ENCODE assay signal across 26 cellular contexts in genomic region chr3:190641564-190641963, GRCh38.
DNase-seq lines count a peak whose midpoint lies in the region; ATAC-seq, FAIRE-seq and TF ChIP-seq lines count a peak whose summit lies in the region.
"Had no signal": no experiment of that assay in that cellular context is flagged by ENCODE, and none has a peak within 500 bp of the region (broad histone marks: within the 10 kb centered on the region; RNA-seq: fewer than 3 reads in every experiment).

No MANE protein-coding gene starts in this region.

- H3K9me3 Mint-ChIP-seq in progenitor cell of endocrine pancreas (ENCODE audit: low read depth): peaks cover 3% of the 10 kb centered on the region
- no peaks in the 10 kb centered on the region for H3K9me3 Mint-ChIP-seq in WTC11
- H3K9me3 Mint-ChIP-seq in stimulated activated naive CD8-positive, alpha-beta T cell treated with anti-CD3 and anti-CD28 coated beads, Interleukin-15, amount 100 ng/mL, for 72 hours: no peaks in the 10 kb centered on the region
- H3K9me3 Mint-ChIP-seq: CD14-positive monocyte; CD4-positive, alpha-beta memory T cell; CD4-positive, CD25-positive, alpha-beta regulatory T cell had no signal

- H4K20me1 ChIP-seq in HepG2 (ENCODE audit: insufficient read depth, low read length): no peaks in the 10 kb centered on the region
- H4K20me1 ChIP-seq: BLaER1 had no signal

- no peak overlapping the region for H3K4me2 ChIP-seq in HepG2 (ENCODE audit: low read depth, low read length)
- H3K4me2 ChIP-seq: BLaER1 had no signal

- no peak for TF ChIP-seq EP300 in HepG2 (IDR thresholded peaks at IDR 0.05; ENCODE audit: low read depth in 2 of 2, low read length in 2 of 2)
- no peak for TF ChIP-seq EP300 in HepG2 (CRISPR knock-in tag; IDR thresholded peaks at IDR 0.05; ENCODE audit: borderline replicate concordance)

- H3K27me3 Mint-ChIP-seq in progenitor cell of endocrine pancreas (no peaks in the 10 kb centered on the region), WTC11 (ENCODE audit: low read depth) (no peaks in the 10 kb centered on the region)
- no peaks in the 10 kb centered on the region for H3K27me3 Mint-ChIP-seq in stimulated activated naive CD8-positive, alpha-beta T cell treated with anti-CD3 and anti-CD28 coated beads, Interleukin-15, amount 100 ng/mL, for 72 hours
- H3K27me3 Mint-ChIP-seq: CD4-positive, alpha-beta memory T cell; CD4-positive, CD25-positive, alpha-beta regulatory T cell; CD8-positive, alpha-beta memory T cell had no signal

- H3K27me3 ChIP-seq in HepG2 (ENCODE audit: control insufficient read depth in 1 of 2, insufficient read depth in 2 of 2, low read length in 2 of 2) (no peaks in the 10 kb centered on the region), right lobe of liver (no peaks in the 10 kb centered on the region)
- H3K27me3 ChIP-seq: BE2C, BLaER1 had no signal

- no peak overlapping the region for H2AFZ ChIP-seq in HepG2 (ENCODE audit: low read length)

- no peak overlapping the region for H3K4me3 Mint-ChIP-seq in progenitor cell of endocrine pancreas (ENCODE audit: low read depth)
- no peak overlapping the region for H3K4me3 Mint-ChIP-seq in WTC11
- no peak overlapping the region for H3K4me3 Mint-ChIP-seq in stimulated activated naive CD8-positive, alpha-beta T cell treated with anti-CD3 and anti-CD28 coated beads, Interleukin-15, amount 100 ng/mL, for 72 hours
- H3K4me3 Mint-ChIP-seq: CD14-positive monocyte; CD4-positive, alpha-beta memory T cell; CD4-positive, CD25-positive, alpha-beta regulatory T cell; CD8-positive, alpha-beta memory T cell had no signal

- WGBS in HepG2 (ENCODE audit: low lambda C conversion rate): 89% methylated on average over 3 of the region's 3 CpGs
- 26% methylated on average over 3 of the region's 3 CpGs for WGBS in right lobe of liver (ENCODE audit: insufficient coverage, low coverage, low lambda C conversion rate, missing lambda C conversion rate)

- DNase-seq in HepG2 (ENCODE audit: low spot score): peak; percentile 4
- DNase-seq in right lobe of liver: no peak
- DNase-seq in progenitor cell of endocrine pancreas (ENCODE audit: low spot score, unreplicated experiment): no peak
- DNase-seq in NCI-H446 (lab: John Stamatoyannopoulos, UW): no peak
- DNase-seq in WTC11 (ENCODE audit: low spot score): no peak
- DNase-seq in stimulated activated naive CD8-positive, alpha-beta T cell treated with anti-CD3 and anti-CD28 coated beads, Interleukin-15, amount 100 ng/mL, for 72 hours: no peak
- DNase-seq: 8988T; ACHN; BE2C; C1 segment of cervical spinal cord; CD4-positive, alpha-beta memory T cell; CD4-positive, CD25-positive, alpha-beta regulatory T cell; CD8-positive, alpha-beta memory T cell; COR-L47; DMS 273 treated with DMSO at 0.1 percent for 48 hours; DMS153; DMS53; DMS79; DND-41; EL; GDM1 had no signal

- no peaks in the 10 kb centered on the region for H3K79me2 ChIP-seq in HepG2 (ENCODE audit: insufficient read depth, low read length)

- H3K36me3 ChIP-seq in HepG2 (replicated peaks in 1 of 2; ENCODE audit: control insufficient read depth in 1 of 2, insufficient read depth in 2 of 2, low read length in 2 of 2): peaks cover 2 to 10% of the 10 kb centered on the region in 2 experiments; a peak in 2 of 5 replicates
- peaks cover 0 to 15% (median 6%) of the 10 kb centered on the region in 4 donors for H3K36me3 ChIP-seq in right lobe of liver
- H3K36me3 ChIP-seq: BE2C, BLaER1 had no signal

- no peak overlapping the region for H3K27ac ChIP-seq in HepG2 (ENCODE audit: extremely low read length, insufficient read depth, low read length)
- peak overlapping the region; percentile 72 to 84 (median 82) for H3K27ac ChIP-seq in right lobe of liver
- H3K27ac ChIP-seq: BLaER1 had no signal

- FAIRE-seq in HepG2 (lab: Jason Lieb, UNC): no peak
- FAIRE-seq: A204.1, GM12878, GM12892 had no signal

- H3K4me1 ChIP-seq in HepG2 (ENCODE audit: insufficient read depth, low read length): peaks cover 7% of the 10 kb centered on the region; the same call in 1 of the 2 replicates
- peaks cover 0 to 62% (median 16%) of the 10 kb centered on the region in 4 donors for H3K4me1 ChIP-seq in right lobe of liver
- H3K4me1 ChIP-seq: BE2C, BLaER1 had no signal

- no peak overlapping the region for H3K9ac ChIP-seq in HepG2 (ENCODE audit: insufficient read depth, low read depth, low read length)
- H3K9ac ChIP-seq: BLaER1 had no signal

- peaks cover 13% of the 10 kb centered on the region for H3K36me3 Mint-ChIP-seq in progenitor cell of endocrine pancreas (ENCODE audit: insufficient read depth)
- H3K36me3 Mint-ChIP-seq in WTC11: no peaks in the 10 kb centered on the region

- peak overlapping the region; percentile 46 for H3K27ac Mint-ChIP-seq in progenitor cell of endocrine pancreas
- no peak overlapping the region; the same call in 1 of the 2 replicates for H3K27ac Mint-ChIP-seq in WTC11
- H3K27ac Mint-ChIP-seq in stimulated activated naive CD8-positive, alpha-beta T cell treated with anti-CD3 and anti-CD28 coated beads, Interleukin-15, amount 100 ng/mL, for 72 hours: no peak overlapping the region
- H3K27ac Mint-ChIP-seq: CD4-positive, alpha-beta memory T cell; CD4-positive, CD25-positive, alpha-beta regulatory T cell; CD8-positive, alpha-beta memory T cell had no signal

- CTCF ChIA-PET in HepG2 (lab: Yijun Ruan, JAX; ENCODE audit: low intra/inter-chr PET ratio, low total read pairs): no interaction called here
- CTCF ChIA-PET in WTC11 (lab: Charles Lee): interaction anchor here (1.8 kb wide), 1 partner anchor 128 kb away, joined by 5 read pairs; the partner anchor contains the start of gene IL1RAP

- H3K9me3 ChIP-seq in HepG2 (ENCODE audit: low read length) (no peaks in the 10 kb centered on the region), right lobe of liver (no peaks in the 10 kb centered on the region)
- H3K9me3 ChIP-seq: BE2C, BLaER1 had no signal

- no peak; the same call in 2 of the 3 replicates for ATAC-seq in HepG2
- ATAC-seq in right lobe of liver: peak; percentile 63 to 76 (median 68)
- ATAC-seq in WTC11: no peak
- ATAC-seq in stimulated activated naive CD8-positive, alpha-beta T cell treated with anti-CD3 and anti-CD28 coated beads, Interleukin-15, amount 100 ng/mL, for 72 hours: no peak
- ATAC-seq: GM12878 had no signal

- no TSS peak for BruUV-seq in HepG2 (replicated peaks; lab: Mats Ljungman, UMichigan)

- intact Hi-C loops in HepG2 (cut with micrococcal nuclease; ENCODE audit: unreplicated experiment): no loop called here
- intact Hi-C loops in right lobe of liver (cut with DNase I): no loop called here

- peaks cover 42% of the 10 kb centered on the region for H3K4me1 Mint-ChIP-seq in progenitor cell of endocrine pancreas (ENCODE audit: low read depth)
- peaks cover 39% of the 10 kb centered on the region for H3K4me1 Mint-ChIP-seq in WTC11
- H3K4me1 Mint-ChIP-seq in stimulated activated naive CD8-positive, alpha-beta T cell treated with anti-CD3 and anti-CD28 coated beads, Interleukin-15, amount 100 ng/mL, for 72 hours: no peaks in the 10 kb centered on the region
- H3K4me1 Mint-ChIP-seq: CD14-positive monocyte; CD8-positive, alpha-beta memory T cell had no signal

- H3K4me3 ChIP-seq in HepG2 (replicated peaks in 1 of 3; ENCODE audit: insufficient read depth in 1 of 3, low read depth in 2 of 3, low read length in 3 of 3) (no peak overlapping the region), right lobe of liver (no peak overlapping the region)
- H3K4me3 ChIP-seq: BLaER1, GM12878 had no signal

- TF ChIP-seq POLR2A in HepG2 (IDR thresholded peaks at IDR 0.05; ENCODE audit: insufficient read depth in 1 of 2, low read depth in 2 of 2, low read length in 2 of 2) (no peak), right lobe of liver (IDR thresholded peaks at IDR 0.05) (no peak)

- no peak for TF ChIP-seq CTCF in HepG2 (CRISPR knock-in tag; IDR thresholded peaks at IDR 0.05)
- TF ChIP-seq CTCF in right lobe of liver (IDR thresholded peaks at IDR 0.05): no peak
- no peak for TF ChIP-seq CTCF in progenitor cell of endocrine pancreas (IDR thresholded peaks at IDR 0.05; ENCODE audit: unreplicated experiment)
- no peak for TF ChIP-seq CTCF in WTC11 (IDR thresholded peaks at IDR 0.05)

- in situ Hi-C loops in HepG2 (cut with HindIII; ENCODE audit: extremely low pct_ligation_motif_present, low pct_unique_long_range_greater_than_20kb): no loop called here

- POLR2A ChIA-PET in HepG2 (lab: Yijun Ruan, JAX): no interaction called here
- POLR2A ChIA-PET in WTC11 (lab: Charles Lee): no interaction called here

- no peak for TF ChIP-seq RAD21 in HepG2 (CRISPR knock-in tag; IDR thresholded peaks at IDR 0.05)

TF ChIP-seq in HepG2, 621 proteins besides CTCF, POLR2A, EP300 and RAD21 (continues in another document):
- no peak for TF ChIP-seq NRL (CRISPR knock-in tag; IDR thresholded peaks at IDR 0.05; ENCODE audit: borderline replicate concordance)
- TF ChIP-seq ZNF383 (CRISPR knock-in tag; IDR thresholded peaks at IDR 0.05; ENCODE audit: borderline replicate concordance): no peak
- TF ChIP-seq HDAC1 (CRISPR knock-in tag; IDR thresholded peaks at IDR 0.05): no peak
- TF ChIP-seq, protein P1, sequence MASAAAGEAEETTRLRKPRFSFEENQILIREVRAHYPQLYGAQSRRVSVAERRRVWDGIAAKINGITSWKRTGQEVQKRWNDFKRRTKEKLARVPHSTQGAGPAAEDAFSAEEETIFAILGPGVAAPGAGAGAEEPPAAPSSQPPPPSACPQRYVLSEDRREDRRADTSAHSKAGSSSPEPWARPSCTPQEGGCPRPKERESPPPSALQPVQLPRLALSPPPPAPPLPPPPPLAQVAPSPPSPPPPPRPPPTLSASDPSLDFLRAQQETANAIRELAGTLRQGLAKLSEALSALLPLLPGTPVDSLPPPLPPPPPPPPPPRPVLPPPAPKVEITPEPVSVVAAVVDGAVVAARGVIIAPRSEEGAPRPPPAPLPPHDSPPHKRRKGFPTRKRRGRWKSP (CRISPR knock-in tag; IDR thresholded peaks at IDR 0.05): no peak
- no peak for TF ChIP-seq PAF1 (CRISPR knock-in tag; IDR thresholded peaks at IDR 0.05)
- TF ChIP-seq ZMYM3 (CRISPR knock-in tag; IDR thresholded peaks at IDR 0.05): no peak

TF ChIP-seq in WTC11, 78 proteins besides CTCF, POLR2A, EP300 and RAD21 (continues in another document):
- TF ChIP-seq CREM (CRISPR knock-in tag; IDR thresholded peaks at IDR 0.05) (no peak), TCF7 (CRISPR knock-in tag; IDR thresholded peaks at IDR 0.05; ENCODE audit: low read depth) (no peak), MXD4 (CRISPR knock-in tag; IDR thresholded peaks at IDR 0.05; ENCODE audit: borderline replicate concordance) (no peak), ZNF121 (CRISPR knock-in tag; IDR thresholded peaks at IDR 0.05) (no peak), ZMAT4 (CRISPR knock-in tag; IDR thresholded peaks at IDR 0.05) (no peak)

Comparison
In these comparisons a context has a peak if more than half of its experiments do, and no peak if none do; other contexts are left out.
1. ATAC-seq: peak in right lobe of liver (4 of 4); none in HepG2 (single experiment), WTC11 (single experiment) and stimulated activated naive CD8-positive, alpha-beta T cell treated with anti-CD3 and anti-CD28 coated beads, Interleukin-15, amount 100 ng/mL, for 72 hours (single experiment).